In genomic region chr7:140924019-140924820, GRCh38 we compare ENCODE assay signal across 8 cellular contexts. TPM values are rescaled to one million over a fixed set of nuclear protein-coding genes. Genes with fewer than 3 reads are reported as not detected.
DNase-seq lines count a peak whose midpoint lies in the region; ATAC-seq and TF ChIP-seq lines count a peak whose summit lies in the region.

No MANE protein-coding gene starts in this region.

- peak overlapping the region; percentile 94 for H2AFZ ChIP-seq in DND-41 (ENCODE audit: low read depth, low read length)
- H2AFZ ChIP-seq in IMR-90 (replicated peaks; ENCODE audit: low read length, poor library complexity), result peak overlapping the region; percentile 95
- peak overlapping the region; percentile 89 for H2AFZ ChIP-seq in neuron (ENCODE audit: low read depth, low read length)

- no peak overlapping the region for H2AK5ac ChIP-seq in IMR-90 (ENCODE audit: low read depth, low read length)

- BruUV-seq in IMR-90 (replicated peaks; lab: Mats Ljungman, UMichigan), result no TSS peak

- H3K9ac ChIP-seq in DND-41 (ENCODE audit: low read depth, low read length) (peak overlapping the region; percentile 93), IMR-90 (ENCODE audit: low read depth, low read length) (peak overlapping the region; percentile 92), subcutaneous abdominal adipose tissue (ENCODE audit: low read length in 5 of 5) (peak overlapping the region; percentile 79 to 99 (median 97))

- H2BK120ac ChIP-seq in IMR-90 (ENCODE audit: low read depth, low read length), result no peak overlapping the region

- peak overlapping the region; percentile 74 for H3K27ac ChIP-seq in DND-41 (ENCODE audit: low read length)
- H3K27ac ChIP-seq in IMR-90 (ENCODE audit: insufficient read depth, low read length), result peak overlapping the region; percentile 91
- H3K27ac ChIP-seq in subcutaneous abdominal adipose tissue (ENCODE audit: low read depth, low read length), result peak overlapping the region; percentile 98

- H3K18ac ChIP-seq in IMR-90 (ENCODE audit: low read depth, low read length), result peak overlapping the region; percentile 68

- peaks cover 26% of the 10 kb centered on the region for H3K4me1 ChIP-seq in DND-41 (ENCODE audit: insufficient read depth, low read length)
- no peaks in the 10 kb centered on the region for H3K4me1 ChIP-seq in IMR-90 (ENCODE audit: control insufficient read depth, insufficient read depth, low read length)
- H3K4me1 ChIP-seq in neuron (ENCODE audit: insufficient read depth, low read length), result peaks cover 23% of the 10 kb centered on the region
- peaks cover 1 to 26% (median 23%) of the 10 kb centered on the region in 5 donors for H3K4me1 ChIP-seq in subcutaneous abdominal adipose tissue (ENCODE audit: control insufficient read depth in 5 of 5, insufficient read depth in 5 of 5, low read length in 5 of 5)

- H4K91ac ChIP-seq in IMR-90 (ENCODE audit: insufficient read depth, low read depth, low read length), result peak overlapping the region; percentile 62; the same call in 1 of the 2 replicates

- H3K14ac ChIP-seq in IMR-90 (replicated peaks; ENCODE audit: low read depth, low read length), result peak overlapping the region; percentile 37; the same call in 1 of the 2 replicates

- H3K4me2 ChIP-seq in DND-41 (ENCODE audit: insufficient read depth, low read length) (peak overlapping the region; percentile 93), IMR-90 (ENCODE audit: low read depth, low read length) (peak overlapping the region; percentile 89)

- dilution Hi-C loops in IMR-90 (cut with HindIII; ENCODE audit: low sequenced_read_pairs, unreplicated experiment), result no loop called here

- H3K56ac ChIP-seq in IMR-90 (ENCODE audit: extremely low read depth, insufficient read depth, low read length), result peak overlapping the region; percentile 1; the same call in 1 of the 2 replicates

- H2BK15ac ChIP-seq in IMR-90 (ENCODE audit: low read depth, low read length), result no peak overlapping the region

- peak overlapping the region; percentile 79; the same call in 1 of the 2 replicates for H3K23ac ChIP-seq in IMR-90 (ENCODE audit: low read depth, low read length)

- peaks cover 53% of the 10 kb centered on the region for H3K79me2 ChIP-seq in DND-41 (ENCODE audit: insufficient read depth, low read length)

- peaks cover 10 to 14% of the 10 kb centered on the region in 2 experiments for H3K79me1 ChIP-seq in IMR-90 (ENCODE audit: low read depth in 1 of 2, low read length in 2 of 2)

- H2BK5ac ChIP-seq in IMR-90 (ENCODE audit: low read depth, low read length, poor library complexity, severe bottlenecking), result peak overlapping the region; percentile 80

- H4K20me1 ChIP-seq in DND-41 (ENCODE audit: insufficient read depth, low read length), result no peaks in the 10 kb centered on the region
- peaks cover 21% of the 10 kb centered on the region; the same call in 1 of the 2 replicates for H4K20me1 ChIP-seq in IMR-90 (ENCODE audit: insufficient read depth, low read length)

- no peak for TF ChIP-seq RAD21 in IMR-90 (IDR thresholded peaks at IDR 0.05; ENCODE audit: low read length)

- TF ChIP-seq CTCF in DND-41 (IDR thresholded peaks at IDR 0.05; ENCODE audit: borderline replicate concordance, extremely low read depth, low read length, poor library complexity, severe bottlenecking) (peak; percentile 39), IMR-90 (conservative IDR thresholded peaks at IDR 0.05; ENCODE audit: low read depth, low read length) (peak; percentile 54), foreskin fibroblast (IDR thresholded peaks at IDR 0.05; ENCODE audit: low read depth, low read length) (peak; percentile 56)

- H3K27me3 ChIP-seq in DND-41 (ENCODE audit: insufficient read depth, low read length, poor library complexity), result no peaks in the 10 kb centered on the region
- no peaks in the 10 kb centered on the region; the same call in 1 of the 2 replicates for H3K27me3 ChIP-seq in IMR-90 (ENCODE audit: control insufficient read depth, insufficient read depth, low read length)
- no peaks in the 10 kb centered on the region for H3K27me3 ChIP-seq in neuron (ENCODE audit: insufficient read depth, low read length)
- H3K27me3 ChIP-seq in subcutaneous abdominal adipose tissue (ENCODE audit: control insufficient read depth in 5 of 5, insufficient read depth in 4 of 5, low read length in 5 of 5), result no peaks in the 10 kb centered on the region

- TF ChIP-seq POLR2A in IMR-90 (IDR thresholded peaks at IDR 0.05; ENCODE audit: low read depth, low read length), result peak; percentile 50; the same call in 1 of the 2 replicates

- peak overlapping the region; percentile 76; the same call in 1 of the 2 replicates for H4K5ac ChIP-seq in IMR-90 (ENCODE audit: low read depth, low read length)

- in situ Hi-C loops in IMR-90 (cut with MboI; ENCODE audit: low sequenced_read_pairs), result no loop called here

- H3K9me1 ChIP-seq in IMR-90 (ENCODE audit: insufficient read depth, low read length), result no peaks in the 10 kb centered on the region

- WGBS in IMR-90 (ENCODE audit: extremely low coverage in 2 of 2, insufficient read length in 1 of 2), 2 experiments, result 0% methylated on average over 17 of the region's 69 CpGs; no CpG with 5 or more reads in 1 of the 2 experiments

- H3K4me3 ChIP-seq in DND-41 (ENCODE audit: low read depth in 1 of 2, low read length in 2 of 2), result peak overlapping the region; percentile 85 to 98
- peak overlapping the region; percentile 99 for H3K4me3 ChIP-seq in IMR-90 (ENCODE audit: insufficient read depth, low read depth, low read length)
- peak overlapping the region; percentile 85 to 99 for H3K4me3 ChIP-seq in foreskin fibroblast (ENCODE audit: low read depth in 1 of 2, low read length in 2 of 2)
- H3K4me3 ChIP-seq in neuron (ENCODE audit: low read length), result peak overlapping the region; percentile 69
- H3K4me3 ChIP-seq in subcutaneous abdominal adipose tissue (ENCODE audit: low read depth in 1 of 5, low read length in 5 of 5), result peak overlapping the region; percentile 71 to 93 (median 90)

- CTCF ChIA-PET in IMR-90 (lab: Yijun Ruan, JAX), result interaction anchor here (0.6 to 1.5 kb wide), 3 partner anchors 19 to 114 kb away, joined by 3 read pairs; no protein-coding TSS in a partner anchor

- H2BK20ac ChIP-seq in IMR-90 (ENCODE audit: low read depth, low read length), result no peak overlapping the region

- H4K8ac ChIP-seq in IMR-90 (ENCODE audit: low read depth in 2 of 2, low read length in 2 of 2), result peak overlapping the region in 1 of 2 experiments; percentile 80; a peak in 3 of 4 replicates

- intact Hi-C loops in IMR-90 (cut with micrococcal nuclease), result loop anchor here (5.0 to 10.0 kb wide), 2 partner anchors 52 to 229 kb away; partner anchors contain the start of gene NDUFB2

- POLR2A ChIA-PET in IMR-90 (lab: Charles Lee; ENCODE audit: unreplicated experiment), result no interaction called here

- DNase-seq in DND-41 (peak; percentile 80), IMR-90 (peak; percentile 68), RPMI8226 (peak; percentile 81), foreskin fibroblast (peak; percentile 35 to 77)
- peak; percentile 46 for DNase-seq in activated effector memory CD4-positive, alpha-beta T cell treated with Interleukin-2 at 50 U/mL for 16 hours

- H3K9me3 ChIP-seq in DND-41 (ENCODE audit: insufficient read depth, low read length, severe bottlenecking) (no peaks in the 10 kb centered on the region), IMR-90 (ENCODE audit: control insufficient read depth, insufficient read depth, low read length) (no peaks in the 10 kb centered on the region), neuron (ENCODE audit: low read length) (no peaks in the 10 kb centered on the region), subcutaneous abdominal adipose tissue (ENCODE audit: control insufficient read depth in 5 of 5, low read length in 5 of 5) (no peaks in the 10 kb centered on the region)

- peak overlapping the region; percentile 74 for H3K4ac ChIP-seq in IMR-90 (ENCODE audit: low read depth, low read length)

- peak; percentile 81 for ATAC-seq in DND-41 (ENCODE audit: insufficient read depth, low read depth)
- peak; percentile 85 for ATAC-seq in GM21529 (IDR thresholded peaks at IDR 0.05; ENCODE audit: unreplicated experiment)
- peak; percentile 86 for ATAC-seq in IMR-90 (ENCODE audit: low read depth)

- H2AK9ac ChIP-seq in IMR-90 (replicated peaks; ENCODE audit: low read depth, low read length, poor library complexity), result peak overlapping the region; percentile 87

- H3K36me3 ChIP-seq in DND-41 (ENCODE audit: insufficient read depth, low read length), result no peaks in the 10 kb centered on the region; the same call in 1 of the 2 replicates
- H3K36me3 ChIP-seq in IMR-90 (ENCODE audit: control insufficient read depth, insufficient read depth, low read length), result no peaks in the 10 kb centered on the region
- H3K36me3 ChIP-seq in neuron (ENCODE audit: insufficient read depth, low read length), result no peaks in the 10 kb centered on the region
- no peaks in the 10 kb centered on the region for H3K36me3 ChIP-seq in subcutaneous abdominal adipose tissue (ENCODE audit: control insufficient read depth in 5 of 5, insufficient read depth in 5 of 5, low read length in 5 of 5)

TF ChIP-seq in IMR-90, 13 proteins besides CTCF, POLR2A, EP300 and RAD21 (continues in another document):
- TF ChIP-seq RCOR1 (IDR thresholded peaks at IDR 0.05; ENCODE audit: insufficient replicate concordance, low read length) (no peak), SMC3 (IDR thresholded peaks at IDR 0.05; ENCODE audit: low read depth, low read length) (no peak), RFX5 (IDR thresholded peaks at IDR 0.05; ENCODE audit: low read depth, low read length) (no peak), ELK1 (IDR thresholded peaks at IDR 0.05; ENCODE audit: borderline replicate concordance, low read depth, low read length) (no peak), FOS (IDR thresholded peaks at IDR 0.05; ENCODE audit: low read depth, low read length) (no peak), CHD1 (IDR thresholded peaks at IDR 0.05; ENCODE audit: low read depth, low read length) (no peak), MAZ (IDR thresholded peaks at IDR 0.05; ENCODE audit: borderline replicate concordance, low read depth, low read length) (peak; percentile 90), CEBPB (IDR thresholded peaks at IDR 0.05; ENCODE audit: low read depth, low read length) (no peak), NFE2L2 (IDR thresholded peaks at IDR 0.05; ENCODE audit: low read depth, low read length) (no peak), BHLHE40 (IDR thresholded peaks at IDR 0.05; ENCODE audit: low read depth, low read length) (no peak)

RNA-seq across cellular contexts. Expression of gene BRAF, which starts 0.5 kb away (rescaled TPM):
- 12.9 and 16.9 TPM in 2 replicates for total RNA-seq in IMR-90 (2012; rRNA removed)
- polyA plus RNA-seq in IMR-90 (2012; rRNA removed), result 4.7 and 5.7 TPM in 2 replicates
- polyA plus RNA-seq in IMR-90 (2012; cell fraction: cytosol; rRNA removed), result 0.93 and 1.1 TPM in 2 replicates
- 1.2 and 12.8 TPM in 2 replicates for polyA plus RNA-seq in IMR-90 (2012; cell fraction: nucleus; rRNA removed; ENCODE audit: low replicate concordance)

Comparison
In these comparisons a context has a peak if more than half of its experiments do, and no peak if none do; other contexts are left out.
1. Peak in every context shown above with its lines: DNase-seq, ATAC-seq, H3K4me3 ChIP-seq and H3K27ac ChIP-seq.